In genomic region chr18:12599543-12599942, GRCh38 we compare ENCODE assay signal across 17 cellular contexts. TPM values are rescaled to one million over a fixed set of nuclear protein-coding genes. Genes with fewer than 3 reads are reported as not detected.
DNase-seq lines count a peak whose midpoint lies in the region; ATAC-seq, FAIRE-seq and TF ChIP-seq lines count a peak whose summit lies in the region.
"Had no signal": no experiment of that assay in that cellular context is flagged by ENCODE, and none has a peak within 500 bp of the region (broad histone marks: within the 10 kb centered on the region; RNA-seq: fewer than 3 reads in every experiment).

No MANE protein-coding gene starts in this region.

- H3K27ac ChIP-seq in PC-3 (ENCODE audit: low read length) (peak overlapping the region; percentile 59), keratinocyte (ENCODE audit: control insufficient read depth, insufficient read depth, low read length) (peak overlapping the region; percentile 68)

- H3K4me3 ChIP-seq in PC-3 (ENCODE audit: low read length) (no peak overlapping the region), keratinocyte (ENCODE audit: control insufficient read depth in 2 of 3, extremely low read depth in 1 of 3, insufficient read depth in 2 of 3, low read depth in 1 of 3, low read length in 3 of 3) (no peak overlapping the region)
- H3K4me3 ChIP-seq: left ventricle myocardium inferior had no signal

- H3K36me3 ChIP-seq in PC-3 (ENCODE audit: low read depth, low read length), result no peaks in the 10 kb centered on the region
- no peaks in the 10 kb centered on the region for H3K36me3 ChIP-seq in keratinocyte (ENCODE audit: control insufficient read depth in 2 of 2, extremely low read depth in 1 of 2, insufficient read depth in 2 of 2, low read length in 2 of 2)
- H3K36me3 ChIP-seq: left ventricle myocardium inferior had no signal

- H3K9me1 ChIP-seq in keratinocyte (ENCODE audit: control insufficient read depth, extremely low read depth, insufficient read depth, low read length), result peaks cover 2% of the 10 kb centered on the region

- DNase-seq in stimulated activated naive CD8-positive, alpha-beta T cell treated with anti-CD3 and anti-CD28 coated beads, Interleukin-15, amount 100 ng/mL, for 72 hours, result no peak
- DNase-seq in stimulated activated naive CD8-positive, alpha-beta T cell treated with anti-CD3 and anti-CD28 coated beads, Interleukin-15, Interleukin-2, amounts not matched to agents 100 U/mL and 50 U/mL, for 24 hours, result no peak
- DNase-seq in PC-3 (peak; percentile 92), keratinocyte (ENCODE audit: low read depth, low spot score) (peak; percentile 13), T-helper 9 cell (no peak), NCI-H1048 (lab: John Stamatoyannopoulos, UW) (no peak)
- DNase-seq: activated CD4-positive, CD25-positive, alpha-beta regulatory T cell treated with anti-CD3 and anti-CD28 coated beads, Interleukin-2, amount 50 U/mL, for 72 hours; activated naive CD4-positive, alpha-beta T cell treated with anti-CD3 and anti-CD28 coated beads for 36 hours; left ventricle myocardium inferior; MM.1S; natural killer cell; NCI-H446; retina had no signal

- H3F3A ChIP-seq in PC-3 (ENCODE audit: low read length, unreplicated experiment), result peaks cover 4% of the 10 kb centered on the region

- H3K9ac ChIP-seq in PC-3 (ENCODE audit: low read length) (no peak overlapping the region), keratinocyte (ENCODE audit: control insufficient read depth, extremely low read depth, insufficient read depth, low read length) (peak overlapping the region; percentile 23)

- ATAC-seq in stimulated activated naive CD8-positive, alpha-beta T cell treated with anti-CD3 and anti-CD28 coated beads, Interleukin-15, amount 100 ng/mL, for 72 hours, result peak; percentile 26
- ATAC-seq in stimulated activated naive CD8-positive, alpha-beta T cell treated with anti-CD3 and anti-CD28 coated beads, Interleukin-15, Interleukin-2, amounts not matched to agents 100 U/mL and 50 U/mL, for 24 hours, result no peak
- ATAC-seq in PC-3 (peak; percentile 81), GM21367 (IDR thresholded peaks at IDR 0.05; ENCODE audit: unreplicated experiment) (no peak), HG02981 (IDR thresholded peaks at IDR 0.05; ENCODE audit: unreplicated experiment) (no peak)
- ATAC-seq: natural killer cell had no signal

- no peaks in the 10 kb centered on the region for H4K20me1 ChIP-seq in PC-3 (ENCODE audit: low read length)
- H4K20me1 ChIP-seq in keratinocyte (ENCODE audit: control insufficient read depth, extremely low read depth, insufficient read depth, low read length), result no peaks in the 10 kb centered on the region

- no peaks in the 10 kb centered on the region for H3K9me2 ChIP-seq in PC-3 (replicated peaks; ENCODE audit: low read length)

- POLR2A ChIA-PET in PC-3 (lab: Charles Lee; ENCODE audit: unreplicated experiment), result no interaction called here

- H3K79me2 ChIP-seq in PC-3 (ENCODE audit: low read length) (peaks cover 54% of the 10 kb centered on the region), keratinocyte (ENCODE audit: control insufficient read depth, insufficient read depth, low read length) (peaks cover 4% of the 10 kb centered on the region)

- FAIRE-seq in keratinocyte (lab: Jason Lieb, UNC), result peak; percentile 80
- FAIRE-seq: GM18507, GM19239 had no signal

- no peak overlapping the region for H2AFZ ChIP-seq in PC-3 (ENCODE audit: low read length)
- H2AFZ ChIP-seq in keratinocyte (ENCODE audit: control insufficient read depth, low read length), result no peak overlapping the region

- H3K4me1 ChIP-seq in PC-3 (ENCODE audit: insufficient read depth, low read length) (peaks cover 48% of the 10 kb centered on the region), keratinocyte (ENCODE audit: control insufficient read depth, extremely low read depth, insufficient read depth, low read length) (peaks cover 38% of the 10 kb centered on the region)

- no TSS peak for BruUV-seq in PC-3 (replicated peaks; lab: Mats Ljungman, UMichigan)

- no peaks in the 10 kb centered on the region for H3K9me3 Mint-ChIP-seq in stimulated activated naive CD8-positive, alpha-beta T cell treated with anti-CD3 and anti-CD28 coated beads, Interleukin-15, amount 100 ng/mL, for 72 hours
- H3K9me3 Mint-ChIP-seq: activated naive CD4-positive, alpha-beta T cell treated with anti-CD3 and anti-CD28 coated beads for 36 hours; natural killer cell had no signal

- CTCF ChIA-PET in PC-3 (lab: Charles Lee), result interaction anchor here (0.5 kb wide), 1 partner anchor 1127 kb away, joined by 4 read pairs; the partner anchor contains the start of gene FAM210A

- H3K4me2 ChIP-seq in PC-3 (ENCODE audit: low read length) (peak overlapping the region; percentile 55), keratinocyte (ENCODE audit: control insufficient read depth, extremely low read depth, insufficient read depth, low read depth, low read length) (peak overlapping the region; percentile 20)

- dilution Hi-C loops in keratinocyte (cut with MboI; ENCODE audit: extremely low pct_ligation_motif_present, low sequenced_read_pairs), result no loop called here

- H3K4me3 Mint-ChIP-seq in stimulated activated naive CD8-positive, alpha-beta T cell treated with anti-CD3 and anti-CD28 coated beads, Interleukin-15, amount 100 ng/mL, for 72 hours, result no peak overlapping the region
- H3K4me3 Mint-ChIP-seq: activated naive CD4-positive, alpha-beta T cell treated with anti-CD3 and anti-CD28 coated beads for 36 hours; natural killer cell had no signal

- H3K27me3 Mint-ChIP-seq in stimulated activated naive CD8-positive, alpha-beta T cell treated with anti-CD3 and anti-CD28 coated beads, Interleukin-15, amount 100 ng/mL, for 72 hours, result no peaks in the 10 kb centered on the region

- H3K4me1 Mint-ChIP-seq in stimulated activated naive CD8-positive, alpha-beta T cell treated with anti-CD3 and anti-CD28 coated beads, Interleukin-15, amount 100 ng/mL, for 72 hours, result peaks cover 19% of the 10 kb centered on the region

- peak overlapping the region in 1 of 2 donors; percentile 28 for H3K27ac Mint-ChIP-seq in stimulated activated naive CD8-positive, alpha-beta T cell treated with anti-CD3 and anti-CD28 coated beads, Interleukin-15, amount 100 ng/mL, for 72 hours
- H3K27ac Mint-ChIP-seq: activated naive CD4-positive, alpha-beta T cell treated with anti-CD3 and anti-CD28 coated beads for 36 hours; natural killer cell had no signal

- intact Hi-C loops in PC-3 (cut with micrococcal nuclease), result loop anchor here (2.0 kb wide), 2 partner anchors 19 to 59 kb away; partner anchors contain the start of gene SPIRE1

- no peaks in the 10 kb centered on the region for H3K9me3 ChIP-seq in PC-3 (ENCODE audit: low read length)
- H3K9me3 ChIP-seq in keratinocyte (ENCODE audit: control insufficient read depth, low read depth, low read length), result no peaks in the 10 kb centered on the region
- H3K9me3 ChIP-seq: left ventricle myocardium inferior had no signal

- no peaks in the 10 kb centered on the region for H3K27me3 ChIP-seq in PC-3 (ENCODE audit: low read length)
- H3K27me3 ChIP-seq in keratinocyte (ENCODE audit: control insufficient read depth, extremely low read depth, insufficient read depth, low read length), result no peaks in the 10 kb centered on the region

- TF ChIP-seq CTCF in PC-3 (conservative IDR thresholded peaks at IDR 0.05; ENCODE audit: low read depth, low read length) (no peak), keratinocyte (optimal IDR thresholded peaks at IDR 0.05 in 1 of 3, IDR thresholded peaks at IDR 0.05 in 1 of 3, conservative IDR thresholded peaks at IDR 0.05 in 1 of 3; ENCODE audit: extremely low read depth in 1 of 3, insufficient read depth in 2 of 3, low read length in 3 of 3) (no peak)

RNA-seq across cellular contexts. Expression of gene SPIRE1, which starts 58.4 kb away (rescaled TPM):
- total RNA-seq in PC-3 (2014; rRNA removed), result 29.9 and 32.4 TPM in 2 replicates
- 14.3 to 20.6 TPM (median 14.4 TPM) in 3 replicates for polyA plus RNA-seq in keratinocyte
- polyA plus RNA-seq in keratinocyte (2011; ENCODE audit: low read depth), result 55.0 TPM
- polyA plus RNA-seq in keratinocyte (2011; cell fraction: cytosol; rRNA removed), result 15.1 and 21.3 TPM in 2 replicates
- polyA plus RNA-seq in keratinocyte (2011; cell fraction: nucleus; rRNA removed), result 17.0 and 19.7 TPM in 2 replicates
- polyA plus RNA-seq in keratinocyte (2012; ENCODE audit: low replicate concordance), result 15.4 and 24.3 TPM in 2 replicates
- polyA minus RNA-seq in keratinocyte, result 12.7 to 21.6 TPM (median 21.5 TPM) in 3 replicates
- 20.9 TPM for polyA minus RNA-seq in keratinocyte (2011; cell fraction: cytosol; rRNA and poly(A)+ RNA removed)
- 14.2 and 32.3 TPM in 2 replicates for polyA minus RNA-seq in keratinocyte (2011; cell fraction: nucleus; rRNA and poly(A)+ RNA removed)

Comparison
In these comparisons a context has a peak if more than half of its experiments do, and no peak if none do; other contexts are left out.
1. ATAC-seq: peak in stimulated activated naive CD8-positive, alpha-beta T cell treated with anti-CD3 and anti-CD28 coated beads, Interleukin-15, amount 100 ng/mL, for 72 hours (single experiment) and PC-3 (single experiment); none in stimulated activated naive CD8-positive, alpha-beta T cell treated with anti-CD3 and anti-CD28 coated beads, Interleukin-15, Interleukin-2, amounts not matched to agents 100 U/mL and 50 U/mL, for 24 hours (single experiment), GM21367 (single experiment) and HG02981 (single experiment).
2. DNase-seq: peak in PC-3 (single experiment) and keratinocyte (single experiment); none in stimulated activated naive CD8-positive, alpha-beta T cell treated with anti-CD3 and anti-CD28 coated beads, Interleukin-15, amount 100 ng/mL, for 72 hours (0 of 2), stimulated activated naive CD8-positive, alpha-beta T cell treated with anti-CD3 and anti-CD28 coated beads, Interleukin-15, Interleukin-2, amounts not matched to agents 100 U/mL and 50 U/mL, for 24 hours (single experiment), T-helper 9 cell (single experiment) and NCI-H1048 (single experiment).